In the genomic region with DNA sequence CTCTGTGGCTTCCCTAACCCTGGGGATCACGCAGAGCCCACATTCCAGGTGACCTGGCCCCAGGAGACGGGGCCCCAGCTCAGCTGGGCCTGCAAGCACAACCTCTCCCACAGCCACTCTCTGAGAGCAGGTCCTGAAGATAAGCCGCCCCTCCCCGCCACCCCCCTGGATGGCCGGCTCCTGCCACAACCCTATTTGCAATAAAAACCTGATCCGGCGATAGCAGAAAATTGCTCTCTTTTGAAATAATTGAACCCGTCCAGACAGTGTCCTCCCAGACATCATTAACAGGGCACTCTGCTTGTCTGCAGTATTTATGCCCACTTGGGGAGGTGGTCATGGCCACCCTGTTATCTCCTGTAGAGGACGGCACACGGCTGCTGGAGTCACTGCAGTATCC, we compare ENCODE assay signal across 29 cellular contexts. TPM values are rescaled to one million over a fixed set of nuclear protein-coding genes. Genes with fewer than 3 reads are reported as not detected.
"Had no signal": no experiment of that assay in that cellular context is flagged by ENCODE, and none has a peak within 500 bp of the region (broad histone marks: within the 10 kb centered on the region; RNA-seq: fewer than 3 reads in every experiment).

No MANE protein-coding gene starts in this region.

- H3K9me3 ChIP-seq: MG63, SJSA1 had no signal

- H3K4me3 ChIP-seq: MG63, SJSA1 had no signal

- H3K27ac ChIP-seq: brain microvascular endothelial cell, SJSA1 had no signal

- H3K27me3 ChIP-seq: brain microvascular endothelial cell, MG63 had no signal

- ATAC-seq: activated naive CD4-positive, alpha-beta T cell treated with anti-CD3 and anti-CD28 coated beads, Interleukin-2, amount 50 U/mL, for 72 hours; activated naive CD8-positive, alpha-beta T cell treated with anti-CD3 and anti-CD28 coated beads, Interleukin-2, amount 50 U/mL, for 24 hours; activated T-cell treated with anti-CD3 and anti-CD28 coated beads, Interleukin-2, amount 50 U/mL, for 4 hours; HepG2 had no signal

- H3K4me1 ChIP-seq: SJSA1 had no signal

- H3K36me3 ChIP-seq: brain microvascular endothelial cell, MG63, SJSA1 had no signal

- DNase-seq: activated B cell treated with CpG ODN at 0.5 μM for 24 hours; activated CD4-positive, alpha-beta T cell treated with anti-CD3 and anti-CD28 coated beads for 1 hour; activated CD4-positive, alpha-beta T cell treated with anti-CD3 and anti-CD28 coated beads, Interleukin-2, amount 10 ng/mL, durations not matched to agents 24 days and 14 days; activated CD4-positive, alpha-beta T cell treated with anti-CD3 and anti-CD28 coated beads, Interleukin-2, amount 50 U/mL, for 48 hours; activated CD8-positive, alpha-beta memory T cell treated with anti-CD3 and anti-CD28 coated beads for 24 hours; activated effector memory CD4-positive, alpha-beta T cell treated with anti-CD3 and anti-CD28 coated beads, Interleukin-2, amount 50 U/mL, for 16 hours; activated naive CD4-positive, alpha-beta T cell treated with Interleukin-2 at 50 U/mL for 16 hours; activated naive CD8-positive, alpha-beta T cell treated with anti-CD3 and anti-CD28 coated beads, Interleukin-2, amount 50 U/mL, for 24 hours; activated T-cell treated with anti-CD3 and anti-CD28 coated beads, Interleukin-2, amount 50 U/mL, for 4 hours; amniotic stem cell; brain microvascular endothelial cell; caudate nucleus; MG63; MV-4-11; NCI-H1092 treated with DMSO at 0.1 percent for 48 hours; NCI-H1436; NCI-H1694 treated with DMSO at 0.1 percent for 48 hours; NCI-H2029 treated with DMSO at 0.1 percent for 48 hours; NCI-H446; NCI-H524; SHP77; T-helper 2 cell; T1000 had no signal

RNA-seq across cellular contexts. Expression of a gene that starts 5.0 kb away (rescaled TPM):
- total RNA-seq: activated B cell treated with CpG ODN at 0.5 μM for 24 hours; activated CD4-positive, alpha-beta T cell treated with anti-CD3 and anti-CD28 coated beads, Interleukin-2, amount 10 ng/mL, durations not matched to agents 24 days and 14 days; activated naive CD4-positive, alpha-beta T cell treated with anti-CD3 and anti-CD28 coated beads, Interleukin-2, amount 50 U/mL, for 72 hours; activated T-cell treated with anti-CD3 and anti-CD28 coated beads, Interleukin-2, amount 50 U/mL, for 4 hours; astrocyte; HepG2; OCI-LY7; RPMI7951; SJSA1 had no signal
- polyA plus RNA-seq: HepG2 had no signal

RNA-seq across cellular contexts. Expression of a gene that starts 20.0 kb away (rescaled TPM):
- total RNA-seq: activated B cell treated with CpG ODN at 0.5 μM for 24 hours; activated T-cell treated with anti-CD3 and anti-CD28 coated beads, Interleukin-2, amount 50 U/mL, for 4 hours; HepG2; OCI-LY7; RPMI7951; SJSA1 had no signal
- polyA plus RNA-seq: HepG2 had no signal
